Comparison of ENCODE assay signal across 27 cellular contexts in genomic region chr1:4227986-4228385, GRCh38.
DNase-seq lines count a peak whose midpoint lies in the region; ATAC-seq, FAIRE-seq and TF ChIP-seq lines count a peak whose summit lies in the region.
"Had no signal": no experiment of that assay in that cellular context is flagged by ENCODE, and none has a peak within 500 bp of the region (broad histone marks: within the 10 kb centered on the region; RNA-seq: fewer than 3 reads in every experiment).

No MANE protein-coding gene starts in this region.

- H3K4me3 Mint-ChIP-seq in mesothelial cell of epicardium, result no peak overlapping the region
- H3K4me3 Mint-ChIP-seq: CD8-positive, alpha-beta T cell; HFFc6; IgD-negative memory B cell; T-cell had no signal

- H2AK5ac ChIP-seq in neuronal stem cell (ENCODE audit: low read depth, low read length), result peak overlapping the region; percentile 59

- H3K36me3 ChIP-seq in A673 (ENCODE audit: insufficient read depth, low read length, poor library complexity, severe bottlenecking) (no peaks in the 10 kb centered on the region), HEK293 (ENCODE audit: control insufficient read depth in 2 of 2, insufficient read depth in 1 of 2, low read length in 2 of 2) (no peaks in the 10 kb centered on the region), K562 (ENCODE audit: control insufficient read depth, insufficient read depth, low read length) (no peaks in the 10 kb centered on the region), neuronal stem cell (replicated peaks in 1 of 2; ENCODE audit: control insufficient read depth in 2 of 2, insufficient read depth in 2 of 2, low read length in 2 of 2) (no peaks in the 10 kb centered on the region)
- H3K36me3 ChIP-seq: BLaER1 treated with 17β-estradiol and CSF1 and Interleukin-3, amounts not matched to agents 10 nM and 100 nM had no signal

- ATAC-seq in K562, result peak; percentile 98
- ATAC-seq: CD8-positive, alpha-beta T cell; SK-N-SH treated with all-trans-retinoic acid at 6 μM for 48 hours; T-cell had no signal

- TF ChIP-seq RAD21 in K562 (CRISPR knock-in tag; conservative IDR thresholded peaks at IDR 0.05 in 1 of 2, IDR thresholded peaks at IDR 0.05 in 1 of 2), result no peak

- BruUV-seq in A673 (replicated peaks; lab: Mats Ljungman, UMichigan) (no TSS peak), K562 (replicated peaks; lab: Mats Ljungman, UMichigan) (no TSS peak)

- no peaks in the 10 kb centered on the region for H3K27me3 Mint-ChIP-seq in mesothelial cell of epicardium (ENCODE audit: low read depth)
- H3K27me3 Mint-ChIP-seq: IgD-negative memory B cell had no signal

- no peak overlapping the region for H2BK5ac ChIP-seq in neuronal stem cell (ENCODE audit: low read length)

- H3K4me3 ChIP-seq in A673 (ENCODE audit: low read depth, low read length, poor library complexity, severe bottlenecking) (no peak overlapping the region), HEK293 (ENCODE audit: low read depth, low read length) (no peak overlapping the region), K562 (no peak overlapping the region), neuronal stem cell (ENCODE audit: low read length in 2 of 2) (no peak overlapping the region)
- H3K4me3 ChIP-seq: BLaER1 treated with 17β-estradiol and CSF1 and Interleukin-3, amounts not matched to agents 10 nM and 100 nM had no signal

- intact Hi-C loops in A673 (cut with micrococcal nuclease; ENCODE audit: unreplicated experiment) (no loop called here), K562 (cut with micrococcal nuclease) (no loop called here)

- H3K4me2 ChIP-seq in K562 (ENCODE audit: insufficient read depth, low read length) (0 out of 2 replicates have a peak overlapping the region, but pooled peaks have one; percentile 0), neuronal stem cell (ENCODE audit: insufficient read depth, low read length, poor library complexity, severe bottlenecking) (no peak overlapping the region)
- H3K4me2 ChIP-seq: BLaER1 treated with 17β-estradiol and CSF1 and Interleukin-3, amounts not matched to agents 10 nM and 100 nM had no signal

- H2BK15ac ChIP-seq in neuronal stem cell (ENCODE audit: low read length), result no peak overlapping the region

- H3K79me1 ChIP-seq in neuronal stem cell (ENCODE audit: low read depth, low read length), result peaks cover 3% of the 10 kb centered on the region

- no peaks in the 10 kb centered on the region for H3K9me1 ChIP-seq in K562 (ENCODE audit: control insufficient read depth, insufficient read depth, low read length)

- TF ChIP-seq POLR2A in K562 (conservative IDR thresholded peaks at IDR 0.05), result no peak

- 2% methylated on average over 15 of the region's 15 CpGs for WGBS in K562 (ENCODE audit: insufficient coverage, low coverage, missing lambda C conversion rate)
- WGBS in neuronal stem cell (ENCODE audit: extremely low coverage in 2 of 2, insufficient read length in 2 of 2, insufficient replicate concordance in 1 of 2), 2 donors, result 100% methylated on average over 1 of the region's 15 CpGs; no CpG with 5 or more reads in 1 of the 2 donors

- CTCF ChIA-PET in A673 (lab: Charles Lee) (no interaction called here), HEK293 (lab: Yijun Ruan, JAX) (no interaction called here), K562 (lab: Yijun Ruan, JAX; ENCODE audit: low intra/inter-chr PET ratio) (no interaction called here)

- no peak overlapping the region for H2BK120ac ChIP-seq in neuronal stem cell (ENCODE audit: low read depth, low read length)

- H4K8ac ChIP-seq in neuronal stem cell (ENCODE audit: low read depth, low read length), result no peak overlapping the region

- H2BK12ac ChIP-seq in neuronal stem cell (ENCODE audit: low read length), result peak overlapping the region; percentile 52

- H4K91ac ChIP-seq in neuronal stem cell (ENCODE audit: low read depth, low read length, poor library complexity), result no peak overlapping the region

- DNase-seq in A673 (ENCODE audit: low spot score) (peak; percentile 3), K562 (ENCODE audit: extremely low read depth in 1 of 4, low spot score in 3 of 4) (peak; percentile 43 to 56 (median 50)), neuronal stem cell (ENCODE audit: low spot score) (no peak), mesothelial cell of epicardium (ENCODE audit: low spot score in 2 of 2, unreplicated experiment in 2 of 2) (no peak), EL (no peak), HUDEP-2 (lab: John Stamatoyannopoulos, UW; ENCODE audit: unreplicated experiment in 76 of 76) (no peak)
- DNase-seq: Calu3; CD8-positive, alpha-beta T cell; GOT3; HFFc6; Kasumi-1; MM.1S; NCI-H1105; NCI-H1930; NCI-H226; NCI-H524 treated with DMSO at 0.1 percent for 48 hours; SHP77; T-cell had no signal

- H3K14ac ChIP-seq in neuronal stem cell (ENCODE audit: low read length), result no peak overlapping the region

- H3K27me3 ChIP-seq in A673 (replicated peaks; ENCODE audit: insufficient read depth, low read depth, low read length, poor library complexity), result no peaks in the 10 kb centered on the region
- peaks cover 3 to 24% of the 10 kb centered on the region in 2 experiments; a peak in 3 of 5 replicates for H3K27me3 ChIP-seq in K562 (ENCODE audit: control insufficient read depth in 2 of 2, insufficient read depth in 2 of 2, low read length in 2 of 2)
- H3K27me3 ChIP-seq in neuronal stem cell (ENCODE audit: control insufficient read depth in 3 of 3, insufficient read depth in 3 of 3, low read depth in 1 of 3, low read length in 3 of 3), result no peaks in the 10 kb centered on the region
- H3K27me3 ChIP-seq: BLaER1 treated with 17β-estradiol and CSF1 and Interleukin-3, amounts not matched to agents 10 nM and 100 nM had no signal

- peaks cover 20% of the 10 kb centered on the region for H3K9me3 Mint-ChIP-seq in mesothelial cell of epicardium
- H3K9me3 Mint-ChIP-seq: CD8-positive, alpha-beta T cell; T-cell had no signal

- no peaks in the 10 kb centered on the region for H3K36me3 Mint-ChIP-seq in mesothelial cell of epicardium
- H3K36me3 Mint-ChIP-seq: CD8-positive, alpha-beta T cell; IgD-negative memory B cell; T-cell had no signal

- POLR2A ChIA-PET in A673 (lab: Charles Lee; ENCODE audit: low non-redundant PET) (no interaction called here), HEK293 (lab: Yijun Ruan, JAX) (no interaction called here), K562 (lab: Yijun Ruan, JAX) (no interaction called here)

- no peak for FAIRE-seq in K562 (lab: Jason Lieb, UNC)
- FAIRE-seq: GM12892, GM18507, HTR-8/SVneo, RCC 7860 had no signal

- no peak overlapping the region for H3K27ac Mint-ChIP-seq in mesothelial cell of epicardium
- H3K27ac Mint-ChIP-seq: CD8-positive, alpha-beta T cell; HFFc6; IgD-negative memory B cell; T-cell had no signal

- no peak overlapping the region for H2AFZ ChIP-seq in K562 (ENCODE audit: low read depth, low read length)
- peak overlapping the region; percentile 1 for H2AFZ ChIP-seq in neuronal stem cell (ENCODE audit: low read length)

- H3K27ac ChIP-seq in A673 (ENCODE audit: low read depth, low read length, poor library complexity, severe bottlenecking), result no peak overlapping the region
- no peak overlapping the region for H3K27ac ChIP-seq in HEK293 (ENCODE audit: extremely low read depth, low read depth, low read length)
- no peak overlapping the region for H3K27ac ChIP-seq in K562 (ENCODE audit: extremely low read depth, low read depth, low read length)
- no peak overlapping the region for H3K27ac ChIP-seq in neuronal stem cell (replicated peaks; ENCODE audit: low read length)
- H3K27ac ChIP-seq: BLaER1 treated with 17β-estradiol and CSF1 and Interleukin-3, amounts not matched to agents 10 nM and 100 nM; HL-60 had no signal

- in situ Hi-C loops in K562 (cut with MboI), result no loop called here

- no peaks in the 10 kb centered on the region for H3K9me3 ChIP-seq in A673 (ENCODE audit: low read depth, low read length, poor library complexity, severe bottlenecking)
- no peaks in the 10 kb centered on the region for H3K9me3 ChIP-seq in HEK293 (ENCODE audit: control insufficient read depth, insufficient read depth, low read depth, low read length)
- no peaks in the 10 kb centered on the region for H3K9me3 ChIP-seq in K562 (replicated peaks; ENCODE audit: control insufficient read depth, insufficient read depth, low read depth, low read length)
- H3K9me3 ChIP-seq in neuronal stem cell (replicated peaks in 1 of 2; ENCODE audit: control insufficient read depth in 2 of 2, insufficient read depth in 1 of 2, low read depth in 1 of 2, low read length in 2 of 2), result peaks cover 0 to 3% of the 10 kb centered on the region in 2 donors

- no peaks in the 10 kb centered on the region for H3K79me2 ChIP-seq in K562 (ENCODE audit: control insufficient read depth, insufficient read depth, low read length)

- no peak overlapping the region for H3K4ac ChIP-seq in neuronal stem cell (ENCODE audit: low read length)

- no peak for TF ChIP-seq EP300 in K562 (IDR thresholded peaks at IDR 0.05; ENCODE audit: low read length)

- H3K9ac ChIP-seq in K562 (ENCODE audit: insufficient read depth in 1 of 2, low read depth in 2 of 2, low read length in 2 of 2) (no peak overlapping the region), neuronal stem cell (ENCODE audit: low read depth, low read length, poor library complexity) (no peak overlapping the region)
- H3K9ac ChIP-seq: BLaER1 treated with 17β-estradiol and CSF1 and Interleukin-3, amounts not matched to agents 10 nM and 100 nM had no signal

- TF ChIP-seq CTCF in A673 (conservative IDR thresholded peaks at IDR 0.05; ENCODE audit: low read depth, low read length), result no peak
- no peak for TF ChIP-seq CTCF in HEK293 (tag by site-specific recombination; IDR thresholded peaks at IDR 0.05)
- no peak for TF ChIP-seq CTCF in K562 (IDR thresholded peaks at IDR 0.05 in 2 of 3, conservative IDR thresholded peaks at IDR 0.05 in 1 of 3; ENCODE audit: insufficient read depth in 2 of 3, low read depth in 1 of 3, low read length in 3 of 3)
- no peak for TF ChIP-seq CTCF in mesothelial cell of epicardium (IDR thresholded peaks at IDR 0.05; ENCODE audit: unreplicated experiment)

- H3K23ac ChIP-seq in neuronal stem cell (ENCODE audit: low read depth, low read length, poor library complexity), result no peak overlapping the region

- no peak overlapping the region for H3K18ac ChIP-seq in neuronal stem cell (ENCODE audit: low read length)

- H3K4me1 Mint-ChIP-seq in mesothelial cell of epicardium, result no peaks in the 10 kb centered on the region
- H3K4me1 Mint-ChIP-seq: IgD-negative memory B cell, T-cell had no signal

- no peaks in the 10 kb centered on the region for H3K4me1 ChIP-seq in A673 (ENCODE audit: insufficient read depth, low read length, poor library complexity, severe bottlenecking)
- no peaks in the 10 kb centered on the region for H3K4me1 ChIP-seq in HEK293 (ENCODE audit: control insufficient read depth, insufficient read depth, low read length)
- H3K4me1 ChIP-seq in K562 (replicated peaks in 1 of 2; ENCODE audit: control insufficient read depth in 2 of 2, insufficient read depth in 2 of 2, low read length in 2 of 2), result peaks cover 0 to 4% of the 10 kb centered on the region in 2 experiments; a peak in 2 of 5 replicates
- H3K4me1 ChIP-seq in neuronal stem cell (ENCODE audit: control insufficient read depth in 2 of 2, insufficient read depth in 1 of 2, low read depth in 1 of 2, low read length in 2 of 2), result no peaks in the 10 kb centered on the region

- H4K20me1 ChIP-seq in K562 (replicated peaks; ENCODE audit: control insufficient read depth, insufficient read depth, low read length), result no peaks in the 10 kb centered on the region
- H4K20me1 ChIP-seq: BLaER1 treated with 17β-estradiol and CSF1 and Interleukin-3, amounts not matched to agents 10 nM and 100 nM had no signal

Comparison
In these comparisons a context has a peak if more than half of its experiments do, and no peak if none do; other contexts are left out.
1. DNase-seq: peak in A673 (single experiment) and K562 (4 of 4); none in neuronal stem cell (single experiment), mesothelial cell of epicardium (0 of 2), EL (single experiment) and HUDEP-2 (0 of 76).